In genomic region chr9:114371986-114372917, GRCh38 we compare ENCODE assay signal across 8 cellular contexts. TPM values are rescaled to one million over a fixed set of nuclear protein-coding genes. Genes with fewer than 3 reads are reported as not detected.
DNase-seq lines count a peak whose midpoint lies in the region; ATAC-seq and TF ChIP-seq lines count a peak whose summit lies in the region.

No MANE protein-coding gene starts in this region.

- H3K27ac Mint-ChIP-seq in activated naive CD8-positive, alpha-beta T cell treated with anti-CD3 and anti-CD28 coated beads, Interleukin-2, amount 10 ng/mL, durations not matched to agents 7 days and 5 days: peak overlapping the region; percentile 87

- DNase-seq in activated CD8-positive, alpha-beta memory T cell treated with anti-CD3 and anti-CD28 coated beads for 24 hours: peak; percentile 80
- DNase-seq in activated CD8-positive, alpha-beta memory T cell treated with anti-CD3 and anti-CD28 coated beads, Interleukin-2, amount 50 U/mL, for 4 hours: no peak
- peak; percentile 83 for DNase-seq in NB4 (ENCODE audit: low read depth)
- DNase-seq in activated naive CD8-positive, alpha-beta T cell treated with anti-CD3 and anti-CD28 coated beads, Interleukin-2, amount 10 ng/mL, durations not matched to agents 7 days and 5 days: peak; percentile 64
- no peak for DNase-seq in A172 (ENCODE audit: low spot score)

- POLR2A ChIA-PET in activated naive CD8-positive, alpha-beta T cell treated with anti-CD3 and anti-CD28 coated beads, Interleukin-2, amount 10 ng/mL, durations not matched to agents 7 days and 5 days (lab: Charles Lee): interaction anchor here (0.6 to 15.1 kb wide), 16 partner anchors 9 to 217 kb away, joined by 3 to 637 read pairs (median 4); partner anchors contain the start of gene AKNA

- peaks cover 53% of the 10 kb centered on the region for H3K36me3 Mint-ChIP-seq in activated naive CD8-positive, alpha-beta T cell treated with anti-CD3 and anti-CD28 coated beads, Interleukin-2, amount 10 ng/mL, durations not matched to agents 7 days and 5 days

- no peak for TF ChIP-seq POLR2A in NB4 (IDR thresholded peaks at IDR 0.05; ENCODE audit: extremely low read depth, insufficient read length)

- ATAC-seq in activated naive CD8-positive, alpha-beta T cell treated with anti-CD3 and anti-CD28 coated beads, Interleukin-2, amount 10 ng/mL, durations not matched to agents 7 days and 5 days (ENCODE audit: low read depth): peak; percentile 47
- ATAC-seq in GM18861 (IDR thresholded peaks at IDR 0.05; ENCODE audit: unreplicated experiment): no peak
- no peak for ATAC-seq in HG02938 (IDR thresholded peaks at IDR 0.05; ENCODE audit: unreplicated experiment)

- H3K27ac ChIP-seq in layer of hippocampus (ENCODE audit: low read depth, low read length): peak overlapping the region; percentile 93

- peak overlapping the region; percentile 83 for H3K4me3 Mint-ChIP-seq in activated naive CD8-positive, alpha-beta T cell treated with anti-CD3 and anti-CD28 coated beads, Interleukin-2, amount 10 ng/mL, durations not matched to agents 7 days and 5 days

- no peak for TF ChIP-seq CTCF in NB4 (IDR thresholded peaks at IDR 0.05; ENCODE audit: low read depth, low read length)

- no peaks in the 10 kb centered on the region for H3K27me3 ChIP-seq in layer of hippocampus (ENCODE audit: control insufficient read depth, insufficient read depth, low read length)

- H3K27me3 Mint-ChIP-seq in activated naive CD8-positive, alpha-beta T cell treated with anti-CD3 and anti-CD28 coated beads, Interleukin-2, amount 10 ng/mL, durations not matched to agents 7 days and 5 days: no peaks in the 10 kb centered on the region

- H3K9me3 Mint-ChIP-seq in activated naive CD8-positive, alpha-beta T cell treated with anti-CD3 and anti-CD28 coated beads, Interleukin-2, amount 10 ng/mL, durations not matched to agents 7 days and 5 days: no peaks in the 10 kb centered on the region

- H3K4me1 Mint-ChIP-seq in activated naive CD8-positive, alpha-beta T cell treated with anti-CD3 and anti-CD28 coated beads, Interleukin-2, amount 10 ng/mL, durations not matched to agents 7 days and 5 days: peaks cover 79% of the 10 kb centered on the region

- H3K4me3 ChIP-seq in NB4 (ENCODE audit: low read depth, low read length): peak overlapping the region; percentile 11

RNA-seq across cellular contexts. Expression of gene AKNA, which starts 15.5 kb away (rescaled TPM):
- 100 to 1,000 TPM; 482 to 492 TPM for total RNA-seq in activated naive CD8-positive, alpha-beta T cell treated with anti-CD3 and anti-CD28 coated beads, Interleukin-2, amount 10 ng/mL, durations not matched to agents 7 days and 5 days
- 3.1 and 3.5 TPM in 2 replicates for total RNA-seq in A172 (2014; rRNA removed; shearing (Covaris generic))

RNA-seq across cellular contexts. Expression of gene ORM2, which starts 42.6 kb away (rescaled TPM):
- total RNA-seq in activated naive CD8-positive, alpha-beta T cell treated with anti-CD3 and anti-CD28 coated beads, Interleukin-2, amount 10 ng/mL, durations not matched to agents 7 days and 5 days: not detected
- not detected in 2 replicates for total RNA-seq in A172 (2014; rRNA removed; shearing (Covaris generic))

RNA-seq across cellular contexts. Expression of gene ORM1, which starts 49.4 kb away (rescaled TPM):
- not detected for total RNA-seq in activated naive CD8-positive, alpha-beta T cell treated with anti-CD3 and anti-CD28 coated beads, Interleukin-2, amount 10 ng/mL, durations not matched to agents 7 days and 5 days
- not detected in 2 replicates for total RNA-seq in A172 (2014; rRNA removed; shearing (Covaris generic))

Comparison
In these comparisons a context has a peak if more than half of its experiments do, and no peak if none do; other contexts are left out.
1. DNase-seq: peak in activated CD8-positive, alpha-beta memory T cell treated with anti-CD3 and anti-CD28 coated beads for 24 hours (single experiment), NB4 (single experiment) and activated naive CD8-positive, alpha-beta T cell treated with anti-CD3 and anti-CD28 coated beads, Interleukin-2, amount 10 ng/mL, durations not matched to agents 7 days and 5 days (single experiment); none in activated CD8-positive, alpha-beta memory T cell treated with anti-CD3 and anti-CD28 coated beads, Interleukin-2, amount 50 U/mL, for 4 hours (single experiment) and A172 (single experiment).
2. RNA of gene AKNA, which starts 15.5 kb away (total RNA-seq): 482 to 492 TPM in activated naive CD8-positive, alpha-beta T cell treated with anti-CD3 and anti-CD28 coated beads, Interleukin-2, amount 10 ng/mL, durations not matched to agents 7 days and 5 days; 3.1 to 3.5 TPM in A172; every median in the first group is over 100 times any median in the second.